Comparison of ENCODE assay signal across 19 cellular contexts in the genomic region with DNA sequence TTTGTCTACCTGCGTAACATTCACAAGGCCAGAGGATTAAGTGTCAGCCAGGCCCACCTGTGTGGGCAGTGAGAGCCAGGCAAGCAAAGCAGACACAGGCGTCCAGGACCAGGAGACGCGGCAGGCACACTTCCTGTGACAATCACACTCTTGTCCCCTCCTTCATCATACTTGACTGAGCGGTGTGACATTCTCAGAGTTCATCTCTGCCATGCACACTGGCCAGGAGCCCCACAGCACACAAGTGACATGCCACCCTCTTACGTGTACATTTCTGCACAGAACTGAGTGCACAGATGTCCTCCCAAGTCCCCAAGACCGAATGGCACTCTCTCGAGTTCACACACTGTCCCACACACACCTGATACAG. TPM values are rescaled to one million over a fixed set of nuclear protein-coding genes. Genes with fewer than 3 reads are reported as not detected.
DNase-seq lines count a peak whose midpoint lies in the region; ATAC-seq and TF ChIP-seq lines count a peak whose summit lies in the region.
"Had no signal": no experiment of that assay in that cellular context is flagged by ENCODE, and none has a peak within 500 bp of the region (broad histone marks: within the 10 kb centered on the region; RNA-seq: fewer than 3 reads in every experiment).

No MANE protein-coding gene starts in this region.

- H3K9me3 ChIP-seq in Loucy (ENCODE audit: insufficient read depth, low read depth, low read length) (no peaks in the 10 kb centered on the region), neutrophil (no peaks in the 10 kb centered on the region)
- H3K9me3 ChIP-seq: thyroid gland had no signal

- H3F3A ChIP-seq in Loucy (ENCODE audit: low read depth): no peaks in the 10 kb centered on the region

- H3K79me2 ChIP-seq in Loucy (ENCODE audit: insufficient read depth, low read length): peaks cover 80% of the 10 kb centered on the region

- CTCF ChIA-PET in activated CD4-positive, alpha-beta T cell treated with anti-CD3 and anti-CD28 coated beads for 36 hours (lab: Charles Lee): interaction anchor here (0.6 to 1.2 kb wide), 4 partner anchors 10 to 266 kb away, joined by 3 to 5 read pairs (median 3); no protein-coding TSS in a partner anchor

- no peak for TF ChIP-seq CTCF in Loucy (conservative IDR thresholded peaks at IDR 0.05; ENCODE audit: low read length)
- no peak for TF ChIP-seq CTCF in neutrophil (IDR thresholded peaks at IDR 0.05)

- H3K27ac Mint-ChIP-seq in activated CD4-positive, alpha-beta T cell treated with anti-CD3 and anti-CD28 coated beads for 36 hours: peak overlapping the region; percentile 85
- peak overlapping the region; percentile 71 for H3K27ac Mint-ChIP-seq in activated naive CD8-positive, alpha-beta T cell treated with anti-CD3 and anti-CD28 coated beads for 36 hours

- H3K4me1 Mint-ChIP-seq in activated CD4-positive, alpha-beta T cell treated with anti-CD3 and anti-CD28 coated beads for 36 hours: peaks cover 64% of the 10 kb centered on the region
- H3K4me1 Mint-ChIP-seq in activated naive CD8-positive, alpha-beta T cell treated with anti-CD3 and anti-CD28 coated beads for 36 hours: peaks cover 54% of the 10 kb centered on the region

- H3K27me3 ChIP-seq in Loucy (ENCODE audit: insufficient read depth, low read length, poor library complexity, severe bottlenecking) (no peaks in the 10 kb centered on the region), neutrophil (no peaks in the 10 kb centered on the region)
- H3K27me3 ChIP-seq: thyroid gland had no signal

- no peaks in the 10 kb centered on the region for H3K27me3 Mint-ChIP-seq in activated CD4-positive, alpha-beta T cell treated with anti-CD3 and anti-CD28 coated beads for 36 hours
- H3K27me3 Mint-ChIP-seq in activated naive CD8-positive, alpha-beta T cell treated with anti-CD3 and anti-CD28 coated beads for 36 hours: no peaks in the 10 kb centered on the region

- no peak overlapping the region for H3K9ac ChIP-seq in Loucy (ENCODE audit: low read depth, low read length, poor library complexity, severe bottlenecking)

- peaks cover 50% of the 10 kb centered on the region for H3K4me1 ChIP-seq in Loucy (ENCODE audit: insufficient read depth, low read length, poor library complexity, severe bottlenecking)
- peaks cover 43% of the 10 kb centered on the region in 2 experiments for H3K4me1 ChIP-seq in neutrophil (ENCODE audit: control insufficient read depth in 1 of 2, insufficient read depth in 1 of 2, low read depth in 1 of 2, low read length in 1 of 2)

- no peaks in the 10 kb centered on the region for H3K9me3 Mint-ChIP-seq in activated CD4-positive, alpha-beta T cell treated with anti-CD3 and anti-CD28 coated beads for 36 hours (ENCODE audit: low read depth)
- no peaks in the 10 kb centered on the region for H3K9me3 Mint-ChIP-seq in activated naive CD8-positive, alpha-beta T cell treated with anti-CD3 and anti-CD28 coated beads for 36 hours
- H3K9me3 Mint-ChIP-seq: neural crest cell had no signal

- intact Hi-C loops in activated CD4-positive, alpha-beta T cell treated with anti-CD3 and anti-CD28 coated beads for 36 hours (cut with DNase I, micrococcal nuclease): no loop called here

- peak overlapping the region; percentile 96 for H3K4me2 ChIP-seq in Loucy (ENCODE audit: low read depth, low read length, poor library complexity, severe bottlenecking)

- H3K4me3 Mint-ChIP-seq in activated CD4-positive, alpha-beta T cell treated with anti-CD3 and anti-CD28 coated beads for 36 hours: no peak overlapping the region
- no peak overlapping the region for H3K4me3 Mint-ChIP-seq in activated naive CD8-positive, alpha-beta T cell treated with anti-CD3 and anti-CD28 coated beads for 36 hours

- H2AFZ ChIP-seq in Loucy (ENCODE audit: low read length): no peak overlapping the region

- peak; percentile 23 for ATAC-seq in activated CD4-positive, alpha-beta T cell treated with anti-CD3 and anti-CD28 coated beads for 36 hours
- ATAC-seq: right cardiac atrium had no signal

- peaks cover 78% of the 10 kb centered on the region for H3K36me3 Mint-ChIP-seq in activated CD4-positive, alpha-beta T cell treated with anti-CD3 and anti-CD28 coated beads for 36 hours (ENCODE audit: low read depth)
- peaks cover 57% of the 10 kb centered on the region for H3K36me3 Mint-ChIP-seq in activated naive CD8-positive, alpha-beta T cell treated with anti-CD3 and anti-CD28 coated beads for 36 hours

- peaks cover 74% of the 10 kb centered on the region; the same call in 1 of the 2 replicates for H3K36me3 ChIP-seq in Loucy (ENCODE audit: insufficient read depth, low read length)
- peaks cover 98% of the 10 kb centered on the region for H3K36me3 ChIP-seq in neutrophil

- peak overlapping the region; percentile 69 for H3K4me3 ChIP-seq in Loucy (ENCODE audit: low read length, poor library complexity, severe bottlenecking)
- H3K4me3 ChIP-seq in neutrophil (ENCODE audit: low read depth in 1 of 2, low read length in 1 of 2): no peak overlapping the region
- H3K4me3 ChIP-seq: thyroid gland had no signal

- peaks cover 58% of the 10 kb centered on the region for H4K20me1 ChIP-seq in Loucy (ENCODE audit: insufficient read depth, low read length, poor library complexity, severe bottlenecking)

- no peaks in the 10 kb centered on the region for H3K9me2 ChIP-seq in Loucy (replicated peaks; ENCODE audit: low read depth, low read length)

- H3K27ac ChIP-seq in neutrophil: peak overlapping the region; percentile 48
- H3K27ac ChIP-seq: C4-2B, thyroid gland had no signal

- DNase-seq in activated CD4-positive, alpha-beta T cell treated with anti-CD3 and anti-CD28 coated beads for 36 hours: peak; percentile 34
- DNase-seq in activated CD4-positive, alpha-beta T cell treated with anti-CD3 and anti-CD28 coated beads, Interleukin-2, amount 50 U/mL, for 4 hours: no peak
- no peak for DNase-seq in activated naive CD8-positive, alpha-beta T cell treated with anti-CD3 and anti-CD28 coated beads for 36 hours
- DNase-seq in cortex of kidney (lab: John Stamatoyannopoulos, UW) (no peak), COLO668 (lab: John Stamatoyannopoulos, UW; ENCODE audit: unreplicated experiment) (no peak), HT-29 (ENCODE audit: low spot score) (no peak)
- DNase-seq: 8988T, cerebellar nuclear complex, foreskin fibroblast, NCI-H187, NCI-H446 treated with DMSO at 0.1 percent for 48 hours, SIG-M5, thyroid gland had no signal

- POLR2A ChIA-PET in activated CD4-positive, alpha-beta T cell treated with anti-CD3 and anti-CD28 coated beads for 36 hours (lab: Charles Lee): no interaction called here

RNA-seq across cellular contexts. Expression of a gene that starts 8.7 kb away (rescaled TPM):
- 10 to 100 TPM; 61.1 to 64.0 TPM for total RNA-seq in activated CD4-positive, alpha-beta T cell treated with anti-CD3 and anti-CD28 coated beads for 36 hours
- total RNA-seq in activated naive CD8-positive, alpha-beta T cell treated with anti-CD3 and anti-CD28 coated beads for 36 hours: 10 to 100 TPM; 50.9 to 52.0 TPM
- total RNA-seq in HT-29 (2014; rRNA removed; shearing (Covaris generic)): 38.7 and 54.6 TPM in 2 replicates

RNA-seq across cellular contexts. Expression of a gene that starts 11.8 kb away (rescaled TPM):
- total RNA-seq in activated CD4-positive, alpha-beta T cell treated with anti-CD3 and anti-CD28 coated beads for 36 hours: 1 to 10 TPM in 1 of 2 experiments, under 1 TPM in 1; 0.77 to 1.1 TPM
- total RNA-seq in activated naive CD8-positive, alpha-beta T cell treated with anti-CD3 and anti-CD28 coated beads for 36 hours: under 1 TPM; 0.47 to 0.66 TPM
- 1.9 and 3.4 TPM in 2 replicates for total RNA-seq in HT-29 (2014; rRNA removed; shearing (Covaris generic))

RNA-seq across cellular contexts. Expression of a gene that starts 24.1 kb away (rescaled TPM):
- total RNA-seq in activated CD4-positive, alpha-beta T cell treated with anti-CD3 and anti-CD28 coated beads for 36 hours: under 1 TPM in 1 of 2 experiments, not detected in 1; 0.26 TPM
- total RNA-seq in activated naive CD8-positive, alpha-beta T cell treated with anti-CD3 and anti-CD28 coated beads for 36 hours: under 1 TPM in 1 of 2 experiments, not detected in 1; 0.38 TPM
- total RNA-seq in HT-29 (2014; rRNA removed; shearing (Covaris generic)): not detected in 2 replicates
- total RNA-seq: lung microvascular endothelial cell, neural crest cell had no signal

RNA-seq across cellular contexts. Expression of a gene that starts 46.6 kb away (rescaled TPM):
- total RNA-seq in activated CD4-positive, alpha-beta T cell treated with anti-CD3 and anti-CD28 coated beads for 36 hours: 10 to 100 TPM in 1 of 2 experiments, 1 to 10 TPM in 1; 9.8 to 16.2 TPM
- 10 to 100 TPM in 1 of 2 experiments, 1 to 10 TPM in 1; 9.4 to 12.9 TPM for total RNA-seq in activated naive CD8-positive, alpha-beta T cell treated with anti-CD3 and anti-CD28 coated beads for 36 hours
- total RNA-seq in HT-29 (2014; rRNA removed; shearing (Covaris generic)): 31.3 and 31.9 TPM in 2 replicates

RNA-seq across cellular contexts. Expression of a gene that starts 59.7 kb away (rescaled TPM):
- under 1 TPM; 0.55 to 0.70 TPM for total RNA-seq in activated CD4-positive, alpha-beta T cell treated with anti-CD3 and anti-CD28 coated beads for 36 hours
- under 1 TPM; 0.72 to 0.78 TPM for total RNA-seq in activated naive CD8-positive, alpha-beta T cell treated with anti-CD3 and anti-CD28 coated beads for 36 hours
- 0.38 and 0.83 TPM in 2 replicates for total RNA-seq in HT-29 (2014; rRNA removed; shearing (Covaris generic))
